12 cellular contexts compared by ENCODE assay signal in the genomic region with DNA sequence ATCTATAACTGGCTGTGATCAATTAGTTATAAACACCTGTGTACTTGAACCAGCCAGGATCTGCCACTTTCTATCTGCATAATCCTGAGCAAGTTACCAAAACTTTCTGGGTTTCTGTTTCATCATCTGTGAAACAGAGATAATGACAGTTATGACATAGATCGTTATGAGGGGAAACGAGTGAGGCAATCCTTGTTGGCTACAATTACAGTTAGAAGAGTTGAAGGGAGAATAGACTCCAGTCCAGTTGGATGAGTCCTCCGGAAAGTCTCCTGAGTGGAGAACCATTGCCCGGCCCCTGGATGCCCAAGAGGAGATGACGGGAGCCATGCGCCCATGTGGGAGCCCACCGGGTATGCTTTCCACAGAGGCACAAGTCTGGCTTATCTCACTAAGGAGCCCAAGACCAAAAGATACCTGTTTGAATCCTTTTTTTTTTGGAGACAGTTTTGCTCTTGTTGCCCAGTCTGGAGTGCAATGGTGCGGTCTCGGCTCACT. TPM values are rescaled to one million over a fixed set of nuclear protein-coding genes. Genes with fewer than 3 reads are reported as not detected.
A peak's percentile ranks its signal among the peaks of the same experiment; 100 is the strongest.
DNase-seq lines count a peak whose midpoint lies in the region; ATAC-seq and TF ChIP-seq lines count a peak whose summit lies in the region.
"Had no signal": no experiment of that assay in that cellular context is flagged by ENCODE, and none has a peak within 500 bp of the region (broad histone marks: within the 10 kb centered on the region; RNA-seq: fewer than 3 reads in every experiment).

No MANE protein-coding gene starts in this region.

- peak overlapping the region; percentile 29 to 70 for H3K4me3 Mint-ChIP-seq in activated T-cell treated with anti-CD3 and anti-CD28 coated beads, Interleukin-2, amount 50 U/mL, for 72 hours
- H3K4me3 Mint-ChIP-seq: brain had no signal

- ATAC-seq in activated T-cell treated with anti-CD3 and anti-CD28 coated beads, Interleukin-2, amount 50 U/mL, for 72 hours (replicated peaks in 1 of 2), result peak; percentile 78 to 81
- ATAC-seq in HG03520 (IDR thresholded peaks at IDR 0.05; ENCODE audit: unreplicated experiment) (peak; percentile 86), GM18520 (IDR thresholded peaks at IDR 0.05; ENCODE audit: unreplicated experiment) (no peak)

- intact Hi-C loops in adrenal gland (cut with DNase I), result no loop called here
- intact Hi-C loops in tibial artery (cut with DNase I; ENCODE audit: low total_unique reads), result no loop called here

- H3K27ac ChIP-seq in adrenal gland (peak overlapping the region; percentile 88 to 96 (median 91)), tibial artery (peak overlapping the region; percentile 57 to 73), brain microvascular endothelial cell (no peak overlapping the region)
- H3K27ac ChIP-seq: WERI-Rb-1 had no signal

- H3K9me3 Mint-ChIP-seq in activated T-cell treated with anti-CD3 and anti-CD28 coated beads, Interleukin-2, amount 50 U/mL, for 72 hours, result no peaks in the 10 kb centered on the region

- TF ChIP-seq POLR2A in adrenal gland (IDR thresholded peaks at IDR 0.05), result peak in 1 of 2 donors; percentile 22

- no peak overlapping the region for H3K4me3 ChIP-seq in adrenal gland
- no peak overlapping the region for H3K4me3 ChIP-seq in tibial artery
- no peak overlapping the region for H3K4me3 ChIP-seq in brain microvascular endothelial cell (ENCODE audit: low read depth, low read length)

- H3K9me3 ChIP-seq in adrenal gland (replicated peaks in 1 of 3) (no peaks in the 10 kb centered on the region), tibial artery (no peaks in the 10 kb centered on the region)

- no peaks in the 10 kb centered on the region for H3K27me3 ChIP-seq in adrenal gland
- H3K27me3 ChIP-seq in tibial artery, result no peaks in the 10 kb centered on the region
- no peaks in the 10 kb centered on the region for H3K27me3 ChIP-seq in brain microvascular endothelial cell (replicated peaks)

- in situ Hi-C loops in brain microvascular endothelial cell (cut with HindIII; ENCODE audit: low pct_ligation_motif_present, low sequenced_read_pairs), result no loop called here

- no peaks in the 10 kb centered on the region for H3K36me3 Mint-ChIP-seq in activated T-cell treated with anti-CD3 and anti-CD28 coated beads, Interleukin-2, amount 50 U/mL, for 72 hours (ENCODE audit: insufficient read depth in 2 of 2)
- H3K36me3 Mint-ChIP-seq: brain had no signal

- WGBS in adrenal gland, 4 donors, result 69 to 74% (median 71%) methylated on average over 7 to 9 of the region's 9 CpGs

- peaks cover 12 to 24% of the 10 kb centered on the region in 2 donors for H3K4me1 ChIP-seq in adrenal gland (replicated peaks in 1 of 2)
- H3K4me1 ChIP-seq in tibial artery, result peaks cover 0 to 54% (median 44%) of the 10 kb centered on the region in 4 donors

- peak; percentile 6 to 16 for DNase-seq in activated T-cell treated with anti-CD3 and anti-CD28 coated beads, Interleukin-2, amount 50 U/mL, for 72 hours
- DNase-seq in activated T-cell treated with anti-CD3 and anti-CD28 coated beads for 4 hours, result no peak
- peak in 6 of 7 donors; percentile 27 to 70 (median 42) for DNase-seq in adrenal gland
- no peak for DNase-seq in tibial artery
- DNase-seq in globus pallidus (ENCODE audit: low spot score), result no peak
- no peak for DNase-seq in brain microvascular endothelial cell
- DNase-seq: NCI-H1105 treated with DMSO at 0.1 percent for 48 hours, small intestine, WERI-Rb-1 had no signal

- H3K36me3 ChIP-seq in adrenal gland (replicated peaks in 1 of 2), result no peaks in the 10 kb centered on the region
- H3K36me3 ChIP-seq in tibial artery, result no peaks in the 10 kb centered on the region
- no peaks in the 10 kb centered on the region for H3K36me3 ChIP-seq in brain microvascular endothelial cell (replicated peaks)
- H3K36me3 ChIP-seq: WERI-Rb-1 had no signal

- H3K4me1 Mint-ChIP-seq in activated T-cell treated with anti-CD3 and anti-CD28 coated beads, Interleukin-2, amount 50 U/mL, for 72 hours (ENCODE audit: low read depth), result peaks cover 18% of the 10 kb centered on the region

- H3K27ac Mint-ChIP-seq in activated T-cell treated with anti-CD3 and anti-CD28 coated beads, Interleukin-2, amount 50 U/mL, for 72 hours, result peak overlapping the region; percentile 66

- TF ChIP-seq CTCF in adrenal gland (IDR thresholded peaks at IDR 0.05), result no peak
- TF ChIP-seq CTCF in tibial artery (IDR thresholded peaks at IDR 0.05), result no peak
- no peak for TF ChIP-seq CTCF in brain microvascular endothelial cell (IDR thresholded peaks at IDR 0.05; ENCODE audit: low read depth, low read length, missing control alignments)

- peaks cover 21% of the 10 kb centered on the region for H3K27me3 Mint-ChIP-seq in activated T-cell treated with anti-CD3 and anti-CD28 coated beads, Interleukin-2, amount 50 U/mL, for 72 hours (ENCODE audit: low read depth)

RNA-seq across cellular contexts. Expression of a gene that starts 4.5 kb away (rescaled TPM):
- total RNA-seq in activated T-cell treated with anti-CD3 and anti-CD28 coated beads, Interleukin-2, amount 50 U/mL, for 72 hours, result under 1 TPM in 1 of 2 donors, not detected in 1; 0.05 TPM
- 1 to 10 TPM in 2 of 8 donors, under 1 TPM in 6; 0.14 to 1.6 (median 0.85) TPM for total RNA-seq in adrenal gland
- polyA plus RNA-seq in adrenal gland, result 1 to 10 TPM in 1 of 3 donors, under 1 TPM in 2; 0.81 to 1.5 (median 0.97) TPM

RNA-seq across cellular contexts. Expression of a gene that starts 20.4 kb away (rescaled TPM):
- total RNA-seq in activated T-cell treated with anti-CD3 and anti-CD28 coated beads, Interleukin-2, amount 50 U/mL, for 72 hours, result 1 to 10 TPM; 7.5 to 8.0 TPM
- 100 to 1,000 TPM in 1 of 8 donors, 10 to 100 TPM in 7; 28.3 to 228 (median 49.0) TPM for total RNA-seq in adrenal gland
- polyA plus RNA-seq in adrenal gland, result 100 to 1,000 TPM in 1 of 3 donors, 10 to 100 TPM in 1, 1 to 10 TPM in 1; 7.2 to 124 (median 13.4) TPM

Comparison
In these comparisons a context has a peak if more than half of its experiments do, and no peak if none do; other contexts are left out.
1. DNase-seq: peak in activated T-cell treated with anti-CD3 and anti-CD28 coated beads, Interleukin-2, amount 50 U/mL, for 72 hours (2 of 2) and adrenal gland (6 of 7); none in activated T-cell treated with anti-CD3 and anti-CD28 coated beads for 4 hours (single experiment), tibial artery (0 of 2), globus pallidus (single experiment) and brain microvascular endothelial cell (single experiment).